Comparison of ENCODE assay signal across 13 cellular contexts in genomic region chr1:6770727-6771567, GRCh38. TPM values are rescaled to one million over a fixed set of nuclear protein-coding genes. Genes with fewer than 3 reads are reported as not detected.
A peak's percentile ranks its signal among the peaks of the same experiment; 100 is the strongest.
DNase-seq lines count a peak whose midpoint lies in the region; TF ChIP-seq lines count a peak whose summit lies in the region.
"Had no signal": no experiment of that assay in that cellular context is flagged by ENCODE, and none has a peak within 500 bp of the region (broad histone marks: within the 10 kb centered on the region; RNA-seq: fewer than 3 reads in every experiment).

No MANE protein-coding gene starts in this region.

- H3K14ac ChIP-seq in neuronal stem cell (ENCODE audit: low read length) = no peak overlapping the region

- intact Hi-C loops in CD14-positive monocyte (cut with micrococcal nuclease) = no loop called here

- no peak overlapping the region for H2BK15ac ChIP-seq in neuronal stem cell (ENCODE audit: low read length)

- no peak overlapping the region for H4K8ac ChIP-seq in neuronal stem cell (ENCODE audit: low read depth, low read length)

- 0 out of 2 replicates have a peak, but pooled peaks cover under 1% of the 10 kb centered on the region for H3K9me3 ChIP-seq in NT2/D1 (ENCODE audit: insufficient read depth, low read length)
- H3K9me3 ChIP-seq in neuronal stem cell (replicated peaks in 1 of 2; ENCODE audit: control insufficient read depth in 2 of 2, insufficient read depth in 1 of 2, low read depth in 1 of 2, low read length in 2 of 2) = no peaks in the 10 kb centered on the region
- H3K9me3 ChIP-seq: adrenal gland had no signal

- H3K4me2 ChIP-seq in neuronal stem cell (ENCODE audit: insufficient read depth, low read length, poor library complexity, severe bottlenecking) = no peak overlapping the region

- H2BK12ac ChIP-seq in neuronal stem cell (ENCODE audit: low read length) = no peak overlapping the region

- H3K27me3 ChIP-seq in NT2/D1 (ENCODE audit: insufficient read depth, insufficient read length) (no peaks in the 10 kb centered on the region), neuronal stem cell (ENCODE audit: control insufficient read depth in 3 of 3, insufficient read depth in 3 of 3, low read depth in 1 of 3, low read length in 3 of 3) (peaks cover 0 to 21% (median 0%) of the 10 kb centered on the region in 3 experiments)
- H3K27me3 ChIP-seq: adrenal gland had no signal

- H3K9me3 Mint-ChIP-seq in CD14-positive monocyte = peaks cover 0 to 3% (median under 1%) of the 10 kb centered on the region in 7 donors

- DNase-seq in Daoy (ENCODE audit: low read depth) (peak; percentile 76), NT2/D1 (ENCODE audit: low read depth, low spot score) (peak; percentile 30), epithelial cell of esophagus (ENCODE audit: low read depth) (peak; percentile 76), neuronal stem cell (ENCODE audit: low spot score) (no peak), NOMO-1 treated with dmso at 0.1 percent for 144 hours (lab: John Stamatoyannopoulos, UW; ENCODE audit: unreplicated experiment) (no peak), CD14-positive monocyte (ENCODE audit: low spot score) (no peak)
- no peak for DNase-seq in stimulated activated CD4-positive, alpha-beta T cell treated with anti-CD3 and anti-CD28 coated beads, Interleukin-2, amount 100 ng/mL, for 48 hours
- DNase-seq in activated CD8-positive, alpha-beta memory T cell treated with anti-CD3 and anti-CD28 coated beads, Interleukin-2, amount 50 U/mL, for 4 hours = no peak
- DNase-seq: activated CD4-positive, alpha-beta T cell treated with anti-CD3 and anti-CD28 coated beads, Interleukin-2, amount 50 U/mL, for 4 hours; COR-L47; hippocampal formation; nucleus accumbens had no signal

- H4K91ac ChIP-seq in neuronal stem cell (ENCODE audit: low read depth, low read length, poor library complexity) = no peak overlapping the region

- peaks cover 5 to 11% (median 9%) of the 10 kb centered on the region in 3 donors for H3K27me3 Mint-ChIP-seq in CD14-positive monocyte (ENCODE audit: low read depth in 3 of 3)

- peaks cover 4% of the 10 kb centered on the region for H3K4me1 Mint-ChIP-seq in CD14-positive monocyte

- H3K18ac ChIP-seq in neuronal stem cell (ENCODE audit: low read length) = no peak overlapping the region

- no peak for TF ChIP-seq CTCF in epithelial cell of esophagus (IDR thresholded peaks at IDR 0.05; ENCODE audit: insufficient read depth, low read depth, low read length, missing control alignments)
- no peak for TF ChIP-seq CTCF in CD14-positive monocyte (IDR thresholded peaks at IDR 0.05)

- H3K23ac ChIP-seq in neuronal stem cell (ENCODE audit: low read depth, low read length, poor library complexity) = no peak overlapping the region

- no peak overlapping the region for H3K4me3 ChIP-seq in NT2/D1 (ENCODE audit: insufficient read length, low read depth)
- H3K4me3 ChIP-seq in epithelial cell of esophagus (ENCODE audit: low read length) = no peak overlapping the region
- no peak overlapping the region for H3K4me3 ChIP-seq in neuronal stem cell (ENCODE audit: low read length in 2 of 2)
- H3K4me3 ChIP-seq: adrenal gland had no signal

- H3K4ac ChIP-seq in neuronal stem cell (ENCODE audit: low read length) = no peak overlapping the region

- H3K4me1 ChIP-seq in NT2/D1 (ENCODE audit: insufficient read depth, insufficient read length) (no peaks in the 10 kb centered on the region), neuronal stem cell (ENCODE audit: control insufficient read depth in 2 of 2, insufficient read depth in 1 of 2, low read depth in 1 of 2, low read length in 2 of 2) (peaks cover 9 to 12% of the 10 kb centered on the region in 2 donors)
- H3K4me1 ChIP-seq: adrenal gland had no signal

- H3K27ac Mint-ChIP-seq in CD14-positive monocyte = no peak overlapping the region

- WGBS in neuronal stem cell (ENCODE audit: extremely low coverage in 2 of 2, insufficient read length in 2 of 2, insufficient replicate concordance in 1 of 2), 2 donors = no CpG with 5 or more reads among the region's 16 CpGs

- H3K4me3 Mint-ChIP-seq in CD14-positive monocyte = no peak overlapping the region

- no peaks in the 10 kb centered on the region for H3K36me3 ChIP-seq in NT2/D1 (ENCODE audit: insufficient read depth, insufficient read length, low read length)
- H3K36me3 ChIP-seq in neuronal stem cell (replicated peaks in 1 of 2; ENCODE audit: control insufficient read depth in 2 of 2, insufficient read depth in 2 of 2, low read length in 2 of 2) = no peaks in the 10 kb centered on the region
- H3K36me3 ChIP-seq: adrenal gland had no signal

- no peak overlapping the region for H3K9ac ChIP-seq in NT2/D1 (ENCODE audit: insufficient read length, low read depth)
- H3K9ac ChIP-seq in neuronal stem cell (ENCODE audit: low read depth, low read length, poor library complexity) = no peak overlapping the region

- H2BK5ac ChIP-seq in neuronal stem cell (ENCODE audit: low read length) = no peak overlapping the region

- H3K79me1 ChIP-seq in neuronal stem cell (ENCODE audit: low read depth, low read length) = no peaks in the 10 kb centered on the region

- H2AFZ ChIP-seq in neuronal stem cell (ENCODE audit: low read length) = peak overlapping the region; percentile 63

- H3K36me3 Mint-ChIP-seq in CD14-positive monocyte = no peaks in the 10 kb centered on the region

- H2BK120ac ChIP-seq in neuronal stem cell (ENCODE audit: low read depth, low read length) = no peak overlapping the region

- H2AK5ac ChIP-seq in neuronal stem cell (ENCODE audit: low read depth, low read length) = no peak overlapping the region

- no peak overlapping the region for H3K27ac ChIP-seq in neuronal stem cell (replicated peaks; ENCODE audit: low read length)
- H3K27ac ChIP-seq: adrenal gland had no signal

RNA-seq across cellular contexts. Expression of gene CAMTA1, which starts 14.3 kb away (rescaled TPM):
- total RNA-seq in Daoy (2014; rRNA removed; shearing (Covaris generic)) = 76.0 and 105 TPM in 2 replicates
- 379 TPM for polyA plus RNA-seq in neuronal stem cell (2013, experiment 1 of 2)
- polyA plus RNA-seq in neuronal stem cell (2013, experiment 2 of 2) = 395 TPM
- polyA plus RNA-seq in CD14-positive monocyte = 10 to 100 TPM; 78.3 to 89.6 TPM

Comparison
In these comparisons a context has a peak if more than half of its experiments do, and no peak if none do; other contexts are left out.
1. DNase-seq: peak in Daoy (single experiment), NT2/D1 (single experiment) and epithelial cell of esophagus (single experiment); none in neuronal stem cell (single experiment), stimulated activated CD4-positive, alpha-beta T cell treated with anti-CD3 and anti-CD28 coated beads, Interleukin-2, amount 100 ng/mL, for 48 hours (0 of 2), NOMO-1 treated with dmso at 0.1 percent for 144 hours (single experiment), CD14-positive monocyte (single experiment) and activated CD8-positive, alpha-beta memory T cell treated with anti-CD3 and anti-CD28 coated beads, Interleukin-2, amount 50 U/mL, for 4 hours (single experiment).